Comparison of ENCODE assay signal across 14 cellular contexts in the genomic region with DNA sequence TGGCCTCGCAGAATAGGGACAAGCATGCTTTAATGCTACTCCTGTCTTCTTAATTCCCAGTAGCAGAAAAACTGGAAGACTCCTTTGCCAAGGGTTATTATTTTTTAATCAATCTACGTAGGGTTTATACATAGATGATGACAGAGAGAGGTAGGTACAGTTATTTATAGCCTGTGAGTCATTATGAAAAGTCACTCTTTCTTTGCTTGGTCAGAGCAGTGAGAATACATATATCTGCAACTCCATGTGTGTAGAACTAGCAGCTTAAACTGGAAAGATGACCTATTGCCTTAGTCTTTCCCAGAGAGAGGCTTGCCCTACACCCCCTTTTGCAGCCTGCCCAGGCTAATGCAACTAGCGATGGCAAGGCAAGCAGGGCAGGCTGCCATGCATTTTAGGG.
A peak's percentile ranks its signal among the peaks of the same experiment; 100 is the strongest.
DNase-seq lines count a peak whose midpoint lies in the region; ATAC-seq and TF ChIP-seq lines count a peak whose summit lies in the region.
"Had no signal": no experiment of that assay in that cellular context is flagged by ENCODE, and none has a peak within 500 bp of the region (broad histone marks: within the 10 kb centered on the region; RNA-seq: fewer than 3 reads in every experiment).

No MANE protein-coding gene starts in this region.

- no peaks in the 10 kb centered on the region for H4K20me1 ChIP-seq in PC-9 (ENCODE audit: insufficient read depth)

- peaks cover 40% of the 10 kb centered on the region for H3K4me1 Mint-ChIP-seq in HFFc6 (ENCODE audit: low read depth)
- H3K4me1 Mint-ChIP-seq: endodermal cell had no signal

- H3F3A ChIP-seq in PC-9 (ENCODE audit: insufficient read depth, low read depth), result no peaks in the 10 kb centered on the region

- no peak overlapping the region for H3K4me3 ChIP-seq in fibroblast of mammary gland (ENCODE audit: control insufficient read depth, low read depth, low read length)
- no peak overlapping the region for H3K4me3 ChIP-seq in PC-9
- H3K4me3 ChIP-seq in mucosa of descending colon, result no peak overlapping the region
- H3K4me3 ChIP-seq: SJCRH30, spleen had no signal

- no peaks in the 10 kb centered on the region for H3K27me3 Mint-ChIP-seq in HFFc6 (ENCODE audit: insufficient read depth)

- no peaks in the 10 kb centered on the region for H3K9me2 ChIP-seq in PC-9 (ENCODE audit: insufficient read depth)

- no peak overlapping the region for H3K4me2 ChIP-seq in PC-9

- H3K27ac Mint-ChIP-seq in HFFc6, result peak overlapping the region; percentile 77
- H3K27ac Mint-ChIP-seq: endodermal cell had no signal

- H3K36me3 ChIP-seq in PC-9 (ENCODE audit: low read depth) (no peaks in the 10 kb centered on the region), mucosa of descending colon (ENCODE audit: low read depth) (no peaks in the 10 kb centered on the region)
- H3K36me3 ChIP-seq: SJCRH30, spleen had no signal

- no peaks in the 10 kb centered on the region for H3K9me3 ChIP-seq in PC-9 (ENCODE audit: insufficient read depth, low read depth)
- peaks cover 4% of the 10 kb centered on the region for H3K9me3 ChIP-seq in mucosa of descending colon
- H3K9me3 ChIP-seq: SJCRH30 had no signal

- H3K27me3 ChIP-seq in PC-9 (ENCODE audit: insufficient read depth, low read depth), result no peaks in the 10 kb centered on the region
- H3K27me3 ChIP-seq: SJCRH30, spleen had no signal

- POLR2A ChIA-PET in PC-9 (lab: Charles Lee; ENCODE audit: unreplicated experiment), result no interaction called here

- H2AFZ ChIP-seq in PC-9, result no peak overlapping the region

- H3K27ac ChIP-seq in PC-9, result no peak overlapping the region
- H3K27ac ChIP-seq: SJCRH30, spleen had no signal

- peaks cover 11% of the 10 kb centered on the region; the same call in 1 of the 2 replicates for H3K9me3 Mint-ChIP-seq in HFFc6

- no peak for TF ChIP-seq CTCF in HFFc6 (IDR thresholded peaks at IDR 0.05)
- no peak for TF ChIP-seq CTCF in fibroblast of mammary gland (conservative IDR thresholded peaks at IDR 0.05; ENCODE audit: control insufficient read depth, insufficient read depth, low read depth, low read length)
- no peak for TF ChIP-seq CTCF in PC-9 (conservative IDR thresholded peaks at IDR 0.05)
- TF ChIP-seq CTCF in mucosa of descending colon (IDR thresholded peaks at IDR 0.05), result no peak

- CTCF ChIA-PET in PC-9 (lab: Charles Lee), result no interaction called here

- no TSS peak for BruUV-seq in PC-9 (replicated peaks; lab: Mats Ljungman, UMichigan)

- H3K79me2 ChIP-seq in PC-9 (ENCODE audit: low read depth), result no peaks in the 10 kb centered on the region

- H3K4me1 ChIP-seq in PC-9 (replicated peaks; ENCODE audit: insufficient read depth) (no peaks in the 10 kb centered on the region), mucosa of descending colon (ENCODE audit: low read depth) (no peaks in the 10 kb centered on the region)
- H3K4me1 ChIP-seq: SJCRH30, spleen had no signal

- no peak for ATAC-seq in mucosa of descending colon

- intact Hi-C loops in PC-9 (cut with micrococcal nuclease; ENCODE audit: unreplicated experiment), result no loop called here
- intact Hi-C loops in mucosa of descending colon (cut with DNase I, micrococcal nuclease), result no loop called here

- 0 out of 2 replicates have a peak, but pooled peaks cover 1% of the 10 kb centered on the region for H3K36me3 Mint-ChIP-seq in HFFc6 (ENCODE audit: low read depth)

- H3K4me3 Mint-ChIP-seq in HFFc6, result no peak overlapping the region
- H3K4me3 Mint-ChIP-seq: endodermal cell had no signal

- DNase-seq in ELR (ENCODE audit: low read depth) (peak; percentile 39), HFFc6 (peak; percentile 67), HT1080 (ENCODE audit: low read depth) (peak; percentile 74), fibroblast of mammary gland (ENCODE audit: low read depth) (peak; percentile 24), PC-9 (no peak), mucosa of descending colon (no peak), NCI-H2107 treated with DMSO at 0.1 percent for 48 hours (lab: John Stamatoyannopoulos, UW; ENCODE audit: unreplicated experiment) (no peak), NCI-H146 (lab: John Stamatoyannopoulos, UW) (no peak)
- DNase-seq: activated CD4-positive, alpha-beta T cell treated with anti-CD3 and anti-CD28 coated beads, Interleukin-2, amount 50 U/mL, for 48 hours; endodermal cell; NCI-H2081; SJCRH30; spleen; substantia nigra had no signal

Comparison
In these comparisons a context has a peak if more than half of its experiments do, and no peak if none do; other contexts are left out.
1. DNase-seq: peak in ELR (single experiment), HFFc6 (single experiment), HT1080 (single experiment) and fibroblast of mammary gland (single experiment); none in PC-9 (0 of 2), mucosa of descending colon (0 of 3), NCI-H2107 treated with DMSO at 0.1 percent for 48 hours (single experiment) and NCI-H146 (single experiment).